ENCODE assay signal across 28 cellular contexts in genomic region chr16:917591-918061, GRCh38.
"Had no signal": no experiment of that assay in that cellular context is flagged by ENCODE, and none has a peak within 500 bp of the region (broad histone marks: within the 10 kb centered on the region; RNA-seq: fewer than 3 reads in every experiment).

No MANE protein-coding gene starts in this region.

- DNase-seq: activated CD4-positive, alpha-beta memory T cell treated with anti-CD3 and anti-CD28 coated beads, Interleukin-2, amount 10 ng/mL, durations not matched to agents 7 days and 5 days; activated CD4-positive, alpha-beta T cell treated with anti-CD3 and anti-CD28 coated beads, Interleukin-2, amount 10 ng/mL, durations not matched to agents 24 days and 14 days; activated CD4-positive, CD25-positive, alpha-beta regulatory T cell treated with anti-CD3 and anti-CD28 coated beads, Interleukin-2, amount 50 U/mL, for 72 hours; activated CD8-positive, alpha-beta memory T cell treated with anti-CD3 and anti-CD28 coated beads, Interleukin-2, amount 50 U/mL, for 48 hours; activated gamma-delta T cell treated with Interleukin-2 at 50 U/mL for 16 hours; activated naive CD4-positive, alpha-beta T cell treated with anti-CD3 and anti-CD28 coated beads, Interleukin-2, amount 50 U/mL, for 16 hours; activated T-cell treated with anti-CD3 and anti-CD28 coated beads, Interleukin-2, amount 50 U/mL, for 24 hours; amniotic stem cell; central memory CD4-positive, alpha-beta T cell; effector CD4-positive, alpha-beta T cell; gastrocnemius medialis; hypothalamus; immature natural killer cell; nephron progenitor cell; occipital lobe; sigmoid colon; SK-N-SH; small intestine; stimulated activated CD4-positive, alpha-beta T cell treated with anti-CD3 and anti-CD28 coated beads, Interleukin-4, amount 100 ng/mL, for 24 hours; SW 1271; T-helper 9 cell; uterus had no signal

- H3K4me1 Mint-ChIP-seq: activated CD4-positive, alpha-beta memory T cell treated with anti-CD3 and anti-CD28 coated beads, Interleukin-2, amount 10 ng/mL, durations not matched to agents 7 days and 5 days; activated CD4-positive, alpha-beta T cell treated with anti-CD3 and anti-CD28 coated beads, Interleukin-2, amount 10 ng/mL, durations not matched to agents 24 days and 14 days had no signal

- H3K9me3 ChIP-seq: gastrocnemius medialis, sigmoid colon, SK-N-SH, thoracic aorta, uterus had no signal

- ATAC-seq: gastrocnemius medialis; left lobe of liver; stimulated activated effector memory CD8-positive, alpha-beta T cell treated with anti-CD3 and anti-CD28 coated beads, Interleukin-12 subunit alpha, Interleukin-12 subunit beta, amount 100 ng/mL, for 72 hours had no signal

- H3K9me3 Mint-ChIP-seq: activated CD4-positive, alpha-beta T cell treated with anti-CD3 and anti-CD28 coated beads, Interleukin-2, amount 10 ng/mL, durations not matched to agents 24 days and 14 days; activated T-cell treated with anti-CD3 and anti-CD28 coated beads, Interleukin-2, amount 50 U/mL, for 24 hours; immature natural killer cell; stimulated activated effector memory CD8-positive, alpha-beta T cell treated with anti-CD3 and anti-CD28 coated beads, Interleukin-12 subunit alpha, Interleukin-12 subunit beta, amount 100 ng/mL, for 72 hours; stimulated activated naive CD8-positive, alpha-beta T cell treated with anti-CD3 and anti-CD28 coated beads, Interleukin-15, Interleukin-2, amounts not matched to agents 100 ng/mL and 50 ng/mL, for 24 hours had no signal

- H3K9ac ChIP-seq: SK-N-SH had no signal

- H3K4me3 Mint-ChIP-seq: activated CD4-positive, alpha-beta memory T cell treated with anti-CD3 and anti-CD28 coated beads, Interleukin-2, amount 10 ng/mL, durations not matched to agents 7 days and 5 days; activated CD4-positive, alpha-beta T cell treated with anti-CD3 and anti-CD28 coated beads, Interleukin-2, amount 10 ng/mL, durations not matched to agents 24 days and 14 days; activated T-cell treated with anti-CD3 and anti-CD28 coated beads, Interleukin-2, amount 50 U/mL, for 24 hours; immature natural killer cell; nephron progenitor cell; stimulated activated effector memory CD8-positive, alpha-beta T cell treated with anti-CD3 and anti-CD28 coated beads, Interleukin-12 subunit alpha, Interleukin-12 subunit beta, amount 100 ng/mL, for 72 hours; stimulated activated naive CD8-positive, alpha-beta T cell treated with anti-CD3 and anti-CD28 coated beads, Interleukin-15, Interleukin-2, amounts not matched to agents 100 ng/mL and 50 ng/mL, for 24 hours; T-helper 1 cell treated with Interleukin-12 subunit alpha and Interleukin-12 subunit beta and Interleukin-4 antibody, amounts not matched to agents 30 μg/mL and 1 μg/mL, for 36 hours had no signal

- H3K27ac ChIP-seq: gastrocnemius medialis, sigmoid colon, thoracic aorta, uterus, VCaP had no signal

- H3K27me3 Mint-ChIP-seq: activated CD4-positive, alpha-beta memory T cell treated with anti-CD3 and anti-CD28 coated beads, Interleukin-2, amount 10 ng/mL, durations not matched to agents 7 days and 5 days; activated CD4-positive, alpha-beta T cell treated with anti-CD3 and anti-CD28 coated beads, Interleukin-2, amount 10 ng/mL, durations not matched to agents 24 days and 14 days; activated T-cell treated with anti-CD3 and anti-CD28 coated beads, Interleukin-2, amount 50 U/mL, for 24 hours; stimulated activated naive CD8-positive, alpha-beta T cell treated with anti-CD3 and anti-CD28 coated beads, Interleukin-15, Interleukin-2, amounts not matched to agents 100 ng/mL and 50 ng/mL, for 24 hours had no signal

- H3K27ac Mint-ChIP-seq: activated CD4-positive, alpha-beta memory T cell treated with anti-CD3 and anti-CD28 coated beads, Interleukin-2, amount 10 ng/mL, durations not matched to agents 7 days and 5 days; activated CD4-positive, alpha-beta T cell treated with anti-CD3 and anti-CD28 coated beads, Interleukin-2, amount 10 ng/mL, durations not matched to agents 24 days and 14 days; activated T-cell treated with anti-CD3 and anti-CD28 coated beads, Interleukin-2, amount 50 U/mL, for 24 hours; immature natural killer cell; nephron progenitor cell; stimulated activated effector memory CD8-positive, alpha-beta T cell treated with anti-CD3 and anti-CD28 coated beads, Interleukin-12 subunit alpha, Interleukin-12 subunit beta, amount 100 ng/mL, for 72 hours; stimulated activated naive CD8-positive, alpha-beta T cell treated with anti-CD3 and anti-CD28 coated beads, Interleukin-15, Interleukin-2, amounts not matched to agents 100 ng/mL and 50 ng/mL, for 24 hours; T-helper 1 cell treated with Interleukin-12 subunit alpha and Interleukin-12 subunit beta and Interleukin-4 antibody, amounts not matched to agents 30 μg/mL and 1 μg/mL, for 36 hours had no signal

- H3K4me2 ChIP-seq: SK-N-SH had no signal

- H3K27me3 ChIP-seq: gastrocnemius medialis, sigmoid colon, uterus had no signal

- H3K36me3 ChIP-seq: gastrocnemius medialis, sigmoid colon, uterus had no signal

- H3K4me3 ChIP-seq: gastrocnemius medialis, sigmoid colon, thoracic aorta, uterus had no signal

- H3K9me2 ChIP-seq: SK-N-SH had no signal
